In the genomic region with DNA sequence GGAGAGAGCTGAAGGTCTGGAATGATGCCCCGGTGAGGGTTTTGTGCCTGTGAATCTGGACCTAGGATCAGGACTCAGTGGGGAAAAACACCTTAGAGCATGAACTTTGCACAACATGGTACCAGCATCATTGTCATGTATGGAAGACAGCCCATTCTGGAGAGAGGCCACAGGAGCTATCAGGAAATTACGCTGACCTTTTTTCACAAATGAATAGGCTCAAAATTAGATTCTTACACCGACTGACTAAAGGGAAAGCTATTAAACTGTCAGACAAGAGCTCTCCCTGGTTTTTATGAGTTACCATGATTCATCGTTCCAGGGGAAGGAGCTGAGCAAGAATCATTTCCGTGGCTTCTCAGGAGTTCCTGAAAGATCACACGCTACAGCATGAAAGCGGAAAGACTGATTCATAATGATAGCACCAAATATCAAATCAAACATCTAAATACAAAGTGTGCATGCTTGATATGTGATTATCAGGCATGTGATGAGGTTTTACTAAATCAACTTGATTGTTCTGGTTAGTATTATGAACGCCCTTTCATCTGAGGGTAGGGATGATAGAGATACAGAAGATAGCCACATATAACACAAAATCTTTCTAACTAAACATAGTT, we compare ENCODE assay signal across 8 cellular contexts.
DNase-seq lines count a peak whose midpoint lies in the region; ATAC-seq, FAIRE-seq and TF ChIP-seq lines count a peak whose summit lies in the region.

No MANE protein-coding gene starts in this region.

- H3K79me2 ChIP-seq in endothelial cell of umbilical vein (ENCODE audit: control insufficient read depth, insufficient read depth, low read length), result no peaks in the 10 kb centered on the region

- no peak for DNase-seq in activated CD4-positive, CD25-positive, alpha-beta regulatory T cell treated with anti-CD3 and anti-CD28 coated beads, Interleukin-2, amount 50 U/mL, for 72 hours
- DNase-seq in RWPE1 (ENCODE audit: low spot score) (peak; percentile 97), endothelial cell of umbilical vein (ENCODE audit: low read depth, low spot score) (peak; percentile 98), left lobe of liver (ENCODE audit: low spot score) (no peak), G401 (ENCODE audit: low spot score) (no peak)

- no peaks in the 10 kb centered on the region for H4K20me1 ChIP-seq in endothelial cell of umbilical vein (replicated peaks; ENCODE audit: control insufficient read depth, extremely low read depth, insufficient read depth, low read length)

- no peaks in the 10 kb centered on the region for H3K9me3 ChIP-seq in endothelial cell of umbilical vein (replicated peaks; ENCODE audit: control insufficient read depth, insufficient read depth, low read length)
- no peaks in the 10 kb centered on the region for H3K9me3 ChIP-seq in skeletal muscle satellite cell (replicated peaks; ENCODE audit: low read length)

- no peaks in the 10 kb centered on the region for H3K27me3 ChIP-seq in endothelial cell of umbilical vein (ENCODE audit: control insufficient read depth in 2 of 2, insufficient read depth in 2 of 2, low read length in 2 of 2)
- no peaks in the 10 kb centered on the region for H3K27me3 ChIP-seq in skeletal muscle satellite cell (ENCODE audit: control insufficient read depth, insufficient read depth, low read length)

- BruUV-seq in endothelial cell of umbilical vein (replicated peaks; lab: Mats Ljungman, UMichigan), result no TSS peak

- H3K9ac ChIP-seq in endothelial cell of umbilical vein (replicated peaks; ENCODE audit: extremely low read depth, insufficient read depth, low read length) (peak overlapping the region; percentile 53), skeletal muscle satellite cell (ENCODE audit: low read depth, low read length) (peak overlapping the region; percentile 44)

- ATAC-seq in activated CD4-positive, CD25-positive, alpha-beta regulatory T cell treated with anti-CD3 and anti-CD28 coated beads, Interleukin-2, amount 50 U/mL, for 24 hours, result peak; percentile 88 to 89
- ATAC-seq in left lobe of liver, result no peak
- ATAC-seq in GM19397 (IDR thresholded peaks at IDR 0.05; ENCODE audit: unreplicated experiment), result no peak

- FAIRE-seq in endothelial cell of umbilical vein (lab: Jason Lieb, UNC), result peak; percentile 93

- TF ChIP-seq CTCF in RWPE1 (conservative IDR thresholded peaks at IDR 0.05; ENCODE audit: low read depth), result no peak
- no peak for TF ChIP-seq CTCF in endothelial cell of umbilical vein (IDR thresholded peaks at IDR 0.05; ENCODE audit: extremely low read depth in 1 of 2, insufficient read depth in 1 of 2, low read depth in 1 of 2, low read length in 2 of 2)

- H3K4me3 ChIP-seq in endothelial cell of umbilical vein (replicated peaks in 1 of 3; ENCODE audit: insufficient read depth in 1 of 3, low read depth in 1 of 3, low read length in 3 of 3) (no peak overlapping the region), skeletal muscle satellite cell (ENCODE audit: low read length) (peak overlapping the region; percentile 16)

- H2AFZ ChIP-seq in endothelial cell of umbilical vein (ENCODE audit: low read depth, low read length), result no peak overlapping the region

- H3K27ac ChIP-seq in RWPE1 (peak overlapping the region; percentile 68; the same call in 1 of the 2 replicates), endothelial cell of umbilical vein (ENCODE audit: insufficient read depth, low read depth, low read length) (peak overlapping the region; percentile 99)

- H3K4me1 ChIP-seq in endothelial cell of umbilical vein (ENCODE audit: control insufficient read depth, extremely low read depth, insufficient read depth, low read length), result peaks cover 29% of the 10 kb centered on the region
- H3K4me1 ChIP-seq in skeletal muscle satellite cell (ENCODE audit: control insufficient read depth, insufficient read depth, low read length), result peaks cover 43% of the 10 kb centered on the region

- dilution Hi-C loops in endothelial cell of umbilical vein (cut with MboI; ENCODE audit: extremely low pct_ligation_motif_present, low sequenced_read_pairs), result no loop called here

- intact Hi-C loops in endothelial cell of umbilical vein (cut with micrococcal nuclease), result loop anchor here (1.0 to 5.0 kb wide), 7 partner anchors 24 to 595 kb away; a partner anchor contains a TSS

- in situ Hi-C loops in G401 (cut with HindIII; ENCODE audit: low sequenced_read_pairs), result no loop called here

- peak; percentile 50 for TF ChIP-seq POLR2A in endothelial cell of umbilical vein (IDR thresholded peaks at IDR 0.05; ENCODE audit: low read depth, low read length)

- H3K4me2 ChIP-seq in endothelial cell of umbilical vein (ENCODE audit: insufficient read depth, low read length) (peak overlapping the region; percentile 62), skeletal muscle satellite cell (ENCODE audit: low read length) (peak overlapping the region; percentile 49)

- POLR2A ChIA-PET in RWPE1 (lab: Yijun Ruan, JAX; ENCODE audit: low non-redundant PET) (no interaction called here), endothelial cell of umbilical vein (lab: Charles Lee) (interaction anchor here (0.5 to 1.5 kb wide), 2 partner anchors 14 to 78 kb away, joined by 3 to 4 read pairs; no protein-coding TSS in a partner anchor)

- no peaks in the 10 kb centered on the region for H3K9me1 ChIP-seq in endothelial cell of umbilical vein (replicated peaks; ENCODE audit: control insufficient read depth, extremely low read depth, insufficient read depth, low read length)

- CTCF ChIA-PET in RWPE1 (lab: Yijun Ruan, JAX), result interaction anchor here (0.7 kb wide), 1 partner anchor 481 kb away, joined by 3 read pairs; no protein-coding TSS in a partner anchor
- CTCF ChIA-PET in endothelial cell of umbilical vein (lab: Charles Lee), result interaction anchor here (1.0 to 3.3 kb wide), 6 partner anchors 16 to 280 kb away, joined by 4 to 21 read pairs (median 7); a partner anchor contains a TSS

- H3K36me3 ChIP-seq in endothelial cell of umbilical vein (ENCODE audit: control insufficient read depth in 2 of 2, extremely low read depth in 1 of 2, insufficient read depth in 2 of 2, low read length in 2 of 2) (no peaks in the 10 kb centered on the region), skeletal muscle satellite cell (ENCODE audit: insufficient read depth, low read length) (no peaks in the 10 kb centered on the region)

TF ChIP-seq in endothelial cell of umbilical vein, 7 proteins besides CTCF, POLR2A, EP300 and RAD21:
- TF ChIP-seq GATA2 (IDR thresholded peaks at IDR 0.05; ENCODE audit: insufficient read depth, insufficient read length, low read depth, low read length) (peak; percentile 100), MYC (IDR thresholded peaks at IDR 0.05; ENCODE audit: low read depth, low read length) (no peak), POLR2AphosphoS5 (IDR thresholded peaks at IDR 0.05; ENCODE audit: insufficient read depth, low read depth, low read length) (peak; percentile 95), FOS (IDR thresholded peaks at IDR 0.05; ENCODE audit: borderline replicate concordance, insufficient read depth, low read length) (peak; percentile 100), EZH2 (IDR thresholded peaks at IDR 0.05; ENCODE audit: borderline replicate concordance, low read depth, low read length, severe bottlenecking) (no peak), JUN (IDR thresholded peaks at IDR 0.05; ENCODE audit: borderline replicate concordance, insufficient read depth, insufficient read length, low read depth) (peak; percentile 100)
- TF ChIP-seq, protein P1, sequence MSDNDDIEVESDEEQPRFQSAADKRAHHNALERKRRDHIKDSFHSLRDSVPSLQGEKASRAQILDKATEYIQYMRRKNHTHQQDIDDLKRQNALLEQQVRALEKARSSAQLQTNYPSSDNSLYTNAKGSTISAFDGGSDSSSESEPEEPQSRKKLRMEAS (IDR thresholded peaks at IDR 0.05; ENCODE audit: insufficient read depth, insufficient read length), result no peak

Comparison
In these comparisons a context has a peak if more than half of its experiments do, and no peak if none do; other contexts are left out.
1. ATAC-seq: peak in activated CD4-positive, CD25-positive, alpha-beta regulatory T cell treated with anti-CD3 and anti-CD28 coated beads, Interleukin-2, amount 50 U/mL, for 24 hours (2 of 2); none in left lobe of liver (single experiment) and GM19397 (single experiment).
2. DNase-seq: peak in RWPE1 (single experiment) and endothelial cell of umbilical vein (single experiment); none in activated CD4-positive, CD25-positive, alpha-beta regulatory T cell treated with anti-CD3 and anti-CD28 coated beads, Interleukin-2, amount 50 U/mL, for 72 hours (single experiment), left lobe of liver (single experiment) and G401 (single experiment).